Comparison of ENCODE assay signal across 9 cellular contexts in genomic region chr3:23129817-23130216, GRCh38.
DNase-seq lines count a peak whose midpoint lies in the region; ATAC-seq and TF ChIP-seq lines count a peak whose summit lies in the region.
"Had no signal": no experiment of that assay in that cellular context is flagged by ENCODE, and none has a peak within 500 bp of the region (broad histone marks: within the 10 kb centered on the region; RNA-seq: fewer than 3 reads in every experiment).

No MANE protein-coding gene starts in this region.

- H3K36me3 ChIP-seq in OCI-LY3 (replicated peaks; ENCODE audit: low read depth, low read length) = no peaks in the 10 kb centered on the region

- ATAC-seq in GM21619 (IDR thresholded peaks at IDR 0.05; ENCODE audit: unreplicated experiment) = peak; percentile 48

- DNase-seq in AG20443 (ENCODE audit: low spot score) = peak; percentile 13
- DNase-seq in foreskin fibroblast = peak; percentile 10 to 36
- no peak for DNase-seq in epidermal melanocyte (ENCODE audit: insufficient read length, low spot score)
- no peak for DNase-seq in mucosa of gallbladder (ENCODE audit: low spot score)
- DNase-seq in stimulated activated CD4-positive, alpha-beta T cell treated with anti-CD3 and anti-CD28 coated beads, Interleukin-4, amount 100 ng/mL, for 24 hours = no peak
- DNase-seq in DMS 273 (lab: John Stamatoyannopoulos, UW; ENCODE audit: unreplicated experiment) = no peak
- DNase-seq: stimulated activated CD4-positive, alpha-beta T cell treated with anti-CD3 and anti-CD28 coated beads, Interleukin-15, amount 100 ng/mL, for 24 hours had no signal

- no peaks in the 10 kb centered on the region for H3K79me2 ChIP-seq in OCI-LY3 (ENCODE audit: low read length)

- H3K4me2 ChIP-seq in OCI-LY3 (ENCODE audit: low read length) = peak overlapping the region; percentile 38

- no peak overlapping the region for H3K9ac ChIP-seq in OCI-LY3 (ENCODE audit: low read length)

- H4K20me1 ChIP-seq in OCI-LY3 (ENCODE audit: insufficient read depth, low read length) = no peaks in the 10 kb centered on the region

- TF ChIP-seq CTCF in OCI-LY3 (IDR thresholded peaks at IDR 0.05; ENCODE audit: low read depth, low read length) (no peak), foreskin fibroblast (IDR thresholded peaks at IDR 0.05; ENCODE audit: low read depth, low read length) (no peak)

- peak overlapping the region; percentile 20; the same call in 1 of the 2 replicates for H3K4me3 ChIP-seq in OCI-LY3 (ENCODE audit: low read length)
- H3K4me3 ChIP-seq in foreskin fibroblast (ENCODE audit: low read depth in 1 of 2, low read length in 2 of 2) = peak overlapping the region; percentile 30 to 31

- peaks cover 3% of the 10 kb centered on the region; the same call in 1 of the 2 replicates for H3K27me3 ChIP-seq in OCI-LY3 (ENCODE audit: low read depth, low read length)

- no peak overlapping the region for H3K27ac ChIP-seq in OCI-LY3 (ENCODE audit: low read length)

- no peaks in the 10 kb centered on the region for H3K9me3 ChIP-seq in OCI-LY3 (ENCODE audit: insufficient read depth, low read length)

- H3K4me1 ChIP-seq in OCI-LY3 (ENCODE audit: low read length) = no peaks in the 10 kb centered on the region

- peak overlapping the region; percentile 36; the same call in 1 of the 2 replicates for H2AFZ ChIP-seq in OCI-LY3 (ENCODE audit: low read depth, low read length)

Comparison
In these comparisons a context has a peak if more than half of its experiments do, and no peak if none do; other contexts are left out.
1. DNase-seq: peak in AG20443 (single experiment) and foreskin fibroblast (2 of 2); none in epidermal melanocyte (single experiment), mucosa of gallbladder (single experiment), stimulated activated CD4-positive, alpha-beta T cell treated with anti-CD3 and anti-CD28 coated beads, Interleukin-4, amount 100 ng/mL, for 24 hours (single experiment) and DMS 273 (single experiment).